17 cellular contexts compared by ENCODE assay signal in genomic region chr22:26670459-26670858, GRCh38. TPM values are rescaled to one million over a fixed set of nuclear protein-coding genes. Genes with fewer than 3 reads are reported as not detected.
A peak's percentile ranks its signal among the peaks of the same experiment; 100 is the strongest.
DNase-seq lines count a peak whose midpoint lies in the region; ATAC-seq and TF ChIP-seq lines count a peak whose summit lies in the region.
"Had no signal": no experiment of that assay in that cellular context is flagged by ENCODE, and none has a peak within 500 bp of the region (broad histone marks: within the 10 kb centered on the region; RNA-seq: fewer than 3 reads in every experiment).

No MANE protein-coding gene starts in this region.

- peak overlapping the region; percentile 59 for H3K4me3 Mint-ChIP-seq in activated naive CD4-positive, alpha-beta T cell treated with anti-CD3 and anti-CD28 coated beads, Interleukin-2, amount 50 U/mL, for 24 hours
- H3K4me3 Mint-ChIP-seq in activated B cell treated with CpG ODN at 0.5 μM for 24 hours (peak overlapping the region; percentile 98), endothelial cell (ENCODE audit: unreplicated experiment) (no peak overlapping the region)

- no peak for TF ChIP-seq POLR2A in upper lobe of left lung (IDR thresholded peaks at IDR 0.05)
- TF ChIP-seq POLR2A in testis (IDR thresholded peaks at IDR 0.05) = no peak

- no peaks in the 10 kb centered on the region for H3K9me3 ChIP-seq in upper lobe of left lung
- no peaks in the 10 kb centered on the region for H3K9me3 ChIP-seq in testis

- peaks cover 70% of the 10 kb centered on the region for H3K4me1 Mint-ChIP-seq in activated naive CD4-positive, alpha-beta T cell treated with anti-CD3 and anti-CD28 coated beads, Interleukin-2, amount 50 U/mL, for 24 hours
- peaks cover 93% of the 10 kb centered on the region for H3K4me1 Mint-ChIP-seq in activated B cell treated with CpG ODN at 0.5 μM for 24 hours
- peaks cover 40% of the 10 kb centered on the region for H3K4me1 Mint-ChIP-seq in endothelial cell (ENCODE audit: unreplicated experiment)

- POLR2A ChIA-PET in activated B cell treated with CpG ODN at 0.5 μM for 24 hours (lab: Charles Lee) = interaction anchor here (0.7 to 1.6 kb wide), 3 partner anchors 10 to 187 kb away, joined by 3 to 5 read pairs (median 4); partner anchors contain the start of genes HPS4 and SRRD

- no peak overlapping the region for H3K4me3 ChIP-seq in upper lobe of left lung
- H3K4me3 ChIP-seq in testis = no peak overlapping the region

- WGBS in upper lobe of left lung, 2 donors = 87% methylated on average over 4 of the region's 4 CpGs
- WGBS in testis, 2 donors = 76 to 81% methylated on average over 4 of the region's 4 CpGs

- H3K27ac ChIP-seq in upper lobe of left lung (peak overlapping the region in 3 of 4 donors; percentile 93 to 100 (median 95)), testis (no peak overlapping the region)

- H3K4me1 ChIP-seq in upper lobe of left lung (peaks cover 35 to 44% (median 37%) of the 10 kb centered on the region in 4 donors), testis (peaks cover 10% of the 10 kb centered on the region)

- H3K27me3 ChIP-seq in upper lobe of left lung = no peaks in the 10 kb centered on the region
- no peaks in the 10 kb centered on the region for H3K27me3 ChIP-seq in testis

- no peak for ATAC-seq in activated B cell treated with CpG ODN at 0.5 μM for 24 hours (ENCODE audit: low read depth)
- no peak for ATAC-seq in upper lobe of left lung (ENCODE audit: low FRiP score in 2 of 2)
- ATAC-seq in GM19463 (IDR thresholded peaks at IDR 0.05; ENCODE audit: unreplicated experiment) = no peak
- ATAC-seq: left ventricle myocardium superior had no signal

- H3K27ac Mint-ChIP-seq in activated naive CD4-positive, alpha-beta T cell treated with anti-CD3 and anti-CD28 coated beads, Interleukin-2, amount 50 U/mL, for 24 hours = no peak overlapping the region
- H3K27ac Mint-ChIP-seq in activated B cell treated with CpG ODN at 0.5 μM for 24 hours (peak overlapping the region; percentile 99), endothelial cell (ENCODE audit: unreplicated experiment) (peak overlapping the region; percentile 25)

- TF ChIP-seq CTCF in activated B cell treated with CpG ODN at 0.5 μM for 24 hours (IDR thresholded peaks at IDR 0.05) = no peak
- TF ChIP-seq CTCF in endothelial cell (IDR thresholded peaks at IDR 0.05; ENCODE audit: unreplicated experiment) = no peak
- no peak for TF ChIP-seq CTCF in upper lobe of left lung (IDR thresholded peaks at IDR 0.05)
- TF ChIP-seq CTCF in testis (IDR thresholded peaks at IDR 0.05) = no peak

- peaks cover 3% of the 10 kb centered on the region for H3K36me3 Mint-ChIP-seq in activated naive CD4-positive, alpha-beta T cell treated with anti-CD3 and anti-CD28 coated beads, Interleukin-2, amount 50 U/mL, for 24 hours
- peaks cover 14% of the 10 kb centered on the region for H3K36me3 Mint-ChIP-seq in activated B cell treated with CpG ODN at 0.5 μM for 24 hours (ENCODE audit: low read depth)
- peaks cover 7% of the 10 kb centered on the region for H3K36me3 Mint-ChIP-seq in endothelial cell (ENCODE audit: low read depth, unreplicated experiment)

- DNase-seq in activated naive CD4-positive, alpha-beta T cell treated with Interleukin-2 at 50 U/mL for 16 hours = no peak
- DNase-seq in activated B cell treated with CpG ODN at 0.5 μM for 24 hours = no peak
- no peak for DNase-seq in endothelial cell (ENCODE audit: low spot score)
- DNase-seq in upper lobe of left lung = no peak
- no peak for DNase-seq in testis
- no peak for DNase-seq in NCI-H2171 (lab: John Stamatoyannopoulos, UW)
- DNase-seq: activated effector memory CD4-positive, alpha-beta T cell treated with Interleukin-2 at 50 U/mL for 16 hours; central memory CD4-positive, alpha-beta T cell; foreskin melanocyte; left ventricle myocardium superior; NCI-H2081 treated with DMSO at 0.1 percent for 48 hours; trophoblast cell had no signal

- intact Hi-C loops in activated B cell treated with CpG ODN at 0.5 μM for 24 hours (cut with micrococcal nuclease) (loop anchor here (5.0 kb wide), 1 partner anchor 1108 kb away; the partner anchor contains the start of gene GRK3), testis (cut with DNase I; ENCODE audit: low total_unique reads) (no loop called here)

- no peak for TF ChIP-seq EP300 in upper lobe of left lung (IDR thresholded peaks at IDR 0.05)

- no peaks in the 10 kb centered on the region for H3K9me3 Mint-ChIP-seq in activated naive CD4-positive, alpha-beta T cell treated with anti-CD3 and anti-CD28 coated beads, Interleukin-2, amount 50 U/mL, for 24 hours
- H3K9me3 Mint-ChIP-seq in activated B cell treated with CpG ODN at 0.5 μM for 24 hours (no peaks in the 10 kb centered on the region), endothelial cell (ENCODE audit: unreplicated experiment) (no peaks in the 10 kb centered on the region)

- no peaks in the 10 kb centered on the region for H3K36me3 ChIP-seq in upper lobe of left lung
- H3K36me3 ChIP-seq in testis (ENCODE audit: low read depth, missing control alignments) = no peaks in the 10 kb centered on the region

- CTCF ChIA-PET in activated B cell treated with CpG ODN at 0.5 μM for 24 hours (lab: Charles Lee) = no interaction called here

- no peaks in the 10 kb centered on the region for H3K27me3 Mint-ChIP-seq in activated naive CD4-positive, alpha-beta T cell treated with anti-CD3 and anti-CD28 coated beads, Interleukin-2, amount 50 U/mL, for 24 hours
- H3K27me3 Mint-ChIP-seq in activated B cell treated with CpG ODN at 0.5 μM for 24 hours = no peaks in the 10 kb centered on the region
- H3K27me3 Mint-ChIP-seq in endothelial cell (ENCODE audit: unreplicated experiment) = peaks cover 3% of the 10 kb centered on the region

RNA-seq across cellular contexts. Expression of gene MIAT, which starts 13.1 kb away (rescaled TPM):
- total RNA-seq in activated B cell treated with CpG ODN at 0.5 μM for 24 hours (6.6 and 7.3 TPM in 2 replicates), endothelial cell (ENCODE audit: unreplicated experiment) (1.2 TPM), upper lobe of left lung (10 to 100 TPM in 1 of 6 donors, 1 to 10 TPM in 5; 3.0 to 24.1 (median 6.1) TPM), testis (1 to 10 TPM; 2.4 to 3.3 TPM)
- 1.7 TPM for polyA plus RNA-seq in testis (ENCODE audit: insufficient read depth, low read depth, low replicate concordance)

RNA-seq across cellular contexts. Expression of gene CRYBA4, which starts 48.7 kb away (rescaled TPM):
- total RNA-seq in activated B cell treated with CpG ODN at 0.5 μM for 24 hours (not detected in 2 replicates), endothelial cell (ENCODE audit: unreplicated experiment) (0.46 TPM), upper lobe of left lung (not detected), testis (1 to 10 TPM in 1 of 2 donors, under 1 TPM in 1; 0.93 to 2.3 TPM)
- 2.6 TPM for polyA plus RNA-seq in testis (ENCODE audit: insufficient read depth, low read depth, low replicate concordance)
- total RNA-seq: HT-29, left ventricle myocardium superior, renal cortical epithelial cell, RPMI7951 had no signal

RNA-seq across cellular contexts. Expression of gene CRYBB1, which starts 52.6 kb away (rescaled TPM):
- not detected in 2 replicates for total RNA-seq in activated B cell treated with CpG ODN at 0.5 μM for 24 hours
- 9.5 TPM for total RNA-seq in endothelial cell (ENCODE audit: unreplicated experiment)
- total RNA-seq in upper lobe of left lung = under 1 TPM in 2 of 6 donors, not detected in 4; 0.26 to 0.81 TPM
- total RNA-seq in testis = not detected
- 0.80 TPM for polyA plus RNA-seq in testis (ENCODE audit: insufficient read depth, low read depth, low replicate concordance)
- total RNA-seq: HT-29, renal cortical epithelial cell had no signal

Comparison
In these comparisons a context has a peak if more than half of its experiments do, and no peak if none do; other contexts are left out.
1. H3K27ac ChIP-seq: peak in upper lobe of left lung (3 of 4); none in testis (0 of 2).